In the genomic region with DNA sequence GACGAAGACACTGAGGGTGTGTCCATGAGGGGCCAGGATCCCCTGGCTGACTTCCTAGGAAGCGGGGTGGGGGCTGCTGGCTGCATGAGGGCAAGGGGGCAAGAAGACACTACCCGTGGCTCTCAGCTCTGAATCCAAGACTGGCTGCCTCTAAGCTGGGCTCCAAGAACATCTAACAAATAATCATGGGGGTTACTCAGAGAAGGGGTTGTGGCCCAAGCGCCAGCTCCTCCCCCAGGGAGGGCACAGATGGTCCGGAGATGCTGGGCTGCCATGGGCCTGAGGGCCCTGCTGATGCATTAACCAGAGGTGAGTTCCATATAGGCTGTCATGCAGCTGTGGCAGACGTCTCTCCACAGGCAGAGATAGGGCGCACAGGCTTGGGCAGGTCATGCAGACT, we compare ENCODE assay signal across 34 cellular contexts. TPM values are rescaled to one million over a fixed set of nuclear protein-coding genes. Genes with fewer than 3 reads are reported as not detected.
"Had no signal": no experiment of that assay in that cellular context is flagged by ENCODE, and none has a peak within 500 bp of the region (broad histone marks: within the 10 kb centered on the region; RNA-seq: fewer than 3 reads in every experiment).

No MANE protein-coding gene starts in this region.

- H3K4me1 Mint-ChIP-seq: activated naive CD4-positive, alpha-beta T cell treated with anti-CD3 and anti-CD28 coated beads, Interleukin-2, amount 50 U/mL, for 24 hours; activated naive CD8-positive, alpha-beta T cell treated with anti-CD3 and anti-CD28 coated beads for 36 hours; activated naive CD8-positive, alpha-beta T cell treated with anti-CD3 and anti-CD28 coated beads, Interleukin-2, amount 50 U/mL, for 24 hours; activated T-helper 17 cell treated with anti-CD3 and anti-CD28 coated beads, Interleukin-2, amount 50 U/mL, for 72 hours; T-helper 17 cell had no signal

- H3K36me3 ChIP-seq: adrenal gland, WERI-Rb-1 had no signal

- H3K4me3 ChIP-seq: adrenal gland, body of pancreas, coronary artery, dorsolateral prefrontal cortex had no signal

- H3K4me1 ChIP-seq: adrenal gland had no signal

- FAIRE-seq: frontal cortex had no signal

- H3K4me3 Mint-ChIP-seq: activated B cell treated with CpG ODN at 0.5 μM for 24 hours; activated CD8-positive, alpha-beta T cell treated with anti-CD3 and anti-CD28 coated beads for 36 hours; activated naive CD4-positive, alpha-beta T cell treated with anti-CD3 and anti-CD28 coated beads, Interleukin-2, amount 50 U/mL, for 24 hours; activated naive CD8-positive, alpha-beta T cell treated with anti-CD3 and anti-CD28 coated beads for 36 hours; activated naive CD8-positive, alpha-beta T cell treated with anti-CD3 and anti-CD28 coated beads, Interleukin-2, amount 50 U/mL, for 24 hours; activated T-cell treated with anti-CD3 and anti-CD28 coated beads, Interleukin-2, amount 50 U/mL, for 4 hours; activated T-helper 17 cell treated with anti-CD3 and anti-CD28 coated beads, Interleukin-2, amount 50 U/mL, for 72 hours; dendritic cell treated with granulocyte-macrophage colony-stimulating factor and Interleukin-4, amounts not matched to agents 40 ng/mL and 50 ng/mL, for 4 days; endodermal cell; T-helper 17 cell; T-helper 2 cell treated with Interferon-gamma antibody and Interleukin-4, amounts not matched to agents 5 μg/mL and 100 μg/mL, for 36 hours had no signal

- H3K27ac Mint-ChIP-seq: activated B cell treated with CpG ODN at 0.5 μM for 24 hours; activated CD8-positive, alpha-beta T cell treated with anti-CD3 and anti-CD28 coated beads for 36 hours; activated naive CD4-positive, alpha-beta T cell treated with anti-CD3 and anti-CD28 coated beads, Interleukin-2, amount 50 U/mL, for 24 hours; activated naive CD8-positive, alpha-beta T cell treated with anti-CD3 and anti-CD28 coated beads for 36 hours; activated naive CD8-positive, alpha-beta T cell treated with anti-CD3 and anti-CD28 coated beads, Interleukin-2, amount 50 U/mL, for 24 hours; activated T-helper 17 cell treated with anti-CD3 and anti-CD28 coated beads, Interleukin-2, amount 50 U/mL, for 72 hours; dendritic cell treated with granulocyte-macrophage colony-stimulating factor and Interleukin-4, amounts not matched to agents 40 ng/mL and 50 ng/mL, for 4 days; endodermal cell; T-helper 17 cell; T-helper 2 cell treated with Interferon-gamma antibody and Interleukin-4, amounts not matched to agents 5 μg/mL and 100 μg/mL, for 36 hours had no signal

- H3K27ac ChIP-seq: adrenal gland, body of pancreas, coronary artery, dorsolateral prefrontal cortex, WERI-Rb-1 had no signal

- DNase-seq: activated B cell treated with CpG ODN at 0.5 μM for 24 hours; activated CD4-positive, alpha-beta T cell treated with anti-CD3 and anti-CD28 coated beads for 48 hours; activated CD4-positive, alpha-beta T cell treated with anti-CD3 and anti-CD28 coated beads, Interleukin-2, amount 50 U/mL, for 1 hour; activated CD4-positive, alpha-beta T cell treated with anti-CD3 and anti-CD28 coated beads, Interleukin-2, amount 50 U/mL, for 48 hours; activated CD8-positive, alpha-beta memory T cell treated with anti-CD3 and anti-CD28 coated beads for 24 hours; activated CD8-positive, alpha-beta T cell treated with anti-CD3 and anti-CD28 coated beads for 36 hours; activated effector memory CD4-positive, alpha-beta T cell treated with Interleukin-2 at 50 U/mL for 16 hours; activated gamma-delta T cell treated with Interleukin-2 at 50 U/mL for 16 hours; activated naive CD4-positive, alpha-beta T cell treated with Interleukin-2 at 50 U/mL for 16 hours; activated naive CD8-positive, alpha-beta T cell treated with anti-CD3 and anti-CD28 coated beads for 36 hours; activated naive CD8-positive, alpha-beta T cell treated with anti-CD3 and anti-CD28 coated beads, Interleukin-2, amount 50 U/mL, for 24 hours; activated T-cell treated with anti-CD3 and anti-CD28 coated beads, Interleukin-2, amount 50 U/mL, for 4 hours; adrenal gland; amygdala; body of pancreas; central memory CD4-positive, alpha-beta T cell; cerebellar nuclear complex; effector memory CD4-positive, alpha-beta T cell; endodermal cell; foreskin fibroblast; T-helper 1 cell; T-helper 17 cell; T1000; WERI-Rb-1 had no signal

- H3K9me3 ChIP-seq: adrenal gland, body of pancreas had no signal

- H3K9me3 Mint-ChIP-seq: activated B cell treated with CpG ODN at 0.5 μM for 24 hours; activated CD8-positive, alpha-beta T cell treated with anti-CD3 and anti-CD28 coated beads for 36 hours; activated naive CD4-positive, alpha-beta T cell treated with anti-CD3 and anti-CD28 coated beads, Interleukin-2, amount 50 U/mL, for 24 hours; activated naive CD8-positive, alpha-beta T cell treated with anti-CD3 and anti-CD28 coated beads for 36 hours; activated naive CD8-positive, alpha-beta T cell treated with anti-CD3 and anti-CD28 coated beads, Interleukin-2, amount 50 U/mL, for 24 hours; activated T-cell treated with anti-CD3 and anti-CD28 coated beads, Interleukin-2, amount 50 U/mL, for 4 hours; activated T-helper 17 cell treated with anti-CD3 and anti-CD28 coated beads, Interleukin-2, amount 50 U/mL, for 72 hours; dendritic cell treated with granulocyte-macrophage colony-stimulating factor and Interleukin-4, amounts not matched to agents 40 ng/mL and 50 ng/mL, for 4 days; endodermal cell; T-helper 2 cell treated with Interferon-gamma antibody and Interleukin-4, amounts not matched to agents 5 μg/mL and 100 μg/mL, for 36 hours had no signal

- H3K36me3 Mint-ChIP-seq: activated naive CD4-positive, alpha-beta T cell treated with anti-CD3 and anti-CD28 coated beads, Interleukin-2, amount 50 U/mL, for 24 hours; activated naive CD8-positive, alpha-beta T cell treated with anti-CD3 and anti-CD28 coated beads for 36 hours had no signal

- ATAC-seq: activated CD4-positive, CD25-positive, alpha-beta regulatory T cell treated with anti-CD3 and anti-CD28 coated beads, Interleukin-2, amount 50 U/mL, for 24 hours; activated CD8-positive, alpha-beta T cell treated with anti-CD3 and anti-CD28 coated beads for 36 hours; activated naive CD8-positive, alpha-beta T cell treated with anti-CD3 and anti-CD28 coated beads, Interleukin-2, amount 50 U/mL, for 24 hours; activated T-cell treated with anti-CD3 and anti-CD28 coated beads, Interleukin-2, amount 50 U/mL, for 4 hours; activated T-helper 17 cell treated with anti-CD3 and anti-CD28 coated beads, Interleukin-2, amount 50 U/mL, for 72 hours; body of pancreas; esophagus mucosa; T-helper 17 cell had no signal

- H3K27me3 ChIP-seq: body of pancreas had no signal

RNA-seq across cellular contexts. Expression of a gene that starts 14.3 kb away (rescaled TPM):
- total RNA-seq: activated B cell treated with CpG ODN at 0.5 μM for 24 hours; activated CD8-positive, alpha-beta T cell treated with anti-CD3 and anti-CD28 coated beads for 36 hours; activated naive CD8-positive, alpha-beta T cell treated with anti-CD3 and anti-CD28 coated beads for 36 hours; activated T-cell treated with anti-CD3 and anti-CD28 coated beads, Interleukin-2, amount 50 U/mL, for 4 hours; activated T-helper 17 cell treated with anti-CD3 and anti-CD28 coated beads, Interleukin-2, amount 50 U/mL, for 72 hours; epithelial cell of proximal tubule; esophagus mucosa; T-helper 17 cell had no signal
